8 cellular contexts compared by ENCODE assay signal in genomic region chr3:40317061-40317676, GRCh38. TPM values are rescaled to one million over a fixed set of nuclear protein-coding genes. Genes with fewer than 3 reads are reported as not detected.
DNase-seq lines count a peak whose midpoint lies in the region; ATAC-seq, FAIRE-seq and TF ChIP-seq lines count a peak whose summit lies in the region.

No MANE protein-coding gene starts in this region.

- H3K4me3 ChIP-seq in MG63 (no peak overlapping the region), HepG2 (replicated peaks in 1 of 3; ENCODE audit: insufficient read depth in 1 of 3, low read depth in 2 of 3, low read length in 3 of 3) (no peak overlapping the region), testis (no peak overlapping the region)

- H4K20me1 ChIP-seq in HepG2 (ENCODE audit: insufficient read depth, low read length): no peaks in the 10 kb centered on the region

- no TSS peak for BruUV-seq in HepG2 (replicated peaks; lab: Mats Ljungman, UMichigan)

- no peak overlapping the region for H2AFZ ChIP-seq in HepG2 (ENCODE audit: low read length)

- DNase-seq in Right ventricle myocardium superior: no peak
- DNase-seq in left ventricle myocardium superior: no peak
- peak; percentile 30 for DNase-seq in H4 (ENCODE audit: low spot score)
- DNase-seq in MG63: peak; percentile 7
- DNase-seq in SK-N-DZ (ENCODE audit: low spot score): peak; percentile 56
- peak; percentile 50 for DNase-seq in central memory CD4-positive, alpha-beta T cell
- DNase-seq in HepG2 (ENCODE audit: low spot score): peak; percentile 60
- peak; percentile 68 for DNase-seq in testis

- TF ChIP-seq EP300 in HepG2 (IDR thresholded peaks at IDR 0.05; ENCODE audit: low read depth in 2 of 2, low read length in 2 of 2): no peak
- TF ChIP-seq EP300 in HepG2 (CRISPR knock-in tag; IDR thresholded peaks at IDR 0.05; ENCODE audit: borderline replicate concordance): no peak

- H3K27ac ChIP-seq in HepG2 (ENCODE audit: extremely low read length, insufficient read depth, low read length) (no peak overlapping the region), testis (no peak overlapping the region)

- CTCF ChIA-PET in HepG2 (lab: Yijun Ruan, JAX; ENCODE audit: low intra/inter-chr PET ratio, low total read pairs): interaction anchor here (1.2 to 2.2 kb wide), 3 partner anchors 122 to 138 kb away, joined by 6 to 30 read pairs (median 10); no protein-coding TSS in a partner anchor

- peak; percentile 76 for TF ChIP-seq RAD21 in HepG2 (CRISPR knock-in tag; IDR thresholded peaks at IDR 0.05)

- H3K9ac ChIP-seq in HepG2 (ENCODE audit: insufficient read depth, low read depth, low read length): no peak overlapping the region

- H3K4me1 ChIP-seq in HepG2 (ENCODE audit: insufficient read depth, low read length): peaks cover 24% of the 10 kb centered on the region
- peaks cover 2% of the 10 kb centered on the region for H3K4me1 ChIP-seq in testis

- intact Hi-C loops in Right ventricle myocardium superior (cut with DNase I): loop anchor here (2.0 kb wide), 1 partner anchor 126 kb away; no protein-coding TSS in a partner anchor
- intact Hi-C loops in left ventricle myocardium superior (cut with micrococcal nuclease): loop anchor here (2.0 kb wide), 1 partner anchor 124 kb away; no protein-coding TSS in a partner anchor
- intact Hi-C loops in HepG2 (cut with micrococcal nuclease; ENCODE audit: unreplicated experiment): loop anchor here (1.0 kb wide), 1 partner anchor 125 kb away; no protein-coding TSS in a partner anchor
- intact Hi-C loops in testis (cut with DNase I; ENCODE audit: low total_unique reads): loop anchor here (5.0 to 10.0 kb wide), 2 partner anchors 125 to 138 kb away; partner anchors contain the start of gene RPL14

- no peaks in the 10 kb centered on the region for H3K9me3 ChIP-seq in MG63
- no peaks in the 10 kb centered on the region for H3K9me3 ChIP-seq in HepG2 (ENCODE audit: low read length)
- no peaks in the 10 kb centered on the region for H3K9me3 ChIP-seq in testis

- TF ChIP-seq CTCF in HepG2 (CRISPR knock-in tag; IDR thresholded peaks at IDR 0.05) (peak; percentile 79), testis (IDR thresholded peaks at IDR 0.05) (peak; percentile 77 to 88 (median 79))

- POLR2A ChIA-PET in HepG2 (lab: Yijun Ruan, JAX): no interaction called here

- H3K36me3 ChIP-seq in MG63: peaks cover 9% of the 10 kb centered on the region
- peaks cover 0 to 8% of the 10 kb centered on the region in 2 experiments; a peak in 4 of 5 replicates for H3K36me3 ChIP-seq in HepG2 (replicated peaks in 1 of 2; ENCODE audit: control insufficient read depth in 1 of 2, insufficient read depth in 2 of 2, low read length in 2 of 2)
- H3K36me3 ChIP-seq in testis (ENCODE audit: low read depth, missing control alignments): no peaks in the 10 kb centered on the region

- 3% methylated on average over 5 of the region's 5 CpGs for WGBS in HepG2 (ENCODE audit: low lambda C conversion rate)
- WGBS in testis, 2 donors: 29 to 37% methylated on average over 5 of the region's 5 CpGs

- peak; percentile 77 for FAIRE-seq in HepG2 (lab: Jason Lieb, UNC)

- no peaks in the 10 kb centered on the region for H3K27me3 ChIP-seq in MG63
- H3K27me3 ChIP-seq in HepG2 (ENCODE audit: control insufficient read depth in 1 of 2, insufficient read depth in 2 of 2, low read length in 2 of 2): no peaks in the 10 kb centered on the region
- no peaks in the 10 kb centered on the region for H3K27me3 ChIP-seq in testis

- H3K4me2 ChIP-seq in HepG2 (ENCODE audit: low read depth, low read length): no peak overlapping the region

- no peak for TF ChIP-seq POLR2A in HepG2 (IDR thresholded peaks at IDR 0.05; ENCODE audit: insufficient read depth in 1 of 2, low read depth in 2 of 2, low read length in 2 of 2)
- no peak for TF ChIP-seq POLR2A in testis (IDR thresholded peaks at IDR 0.05)

- in situ Hi-C loops in HepG2 (cut with HindIII; ENCODE audit: extremely low pct_ligation_motif_present, low pct_unique_long_range_greater_than_20kb): loop anchor here (5.0 to 10.0 kb wide), 2 partner anchors 125 to 138 kb away; partner anchors contain the start of gene RPL14

- no peaks in the 10 kb centered on the region for H3K79me2 ChIP-seq in HepG2 (ENCODE audit: insufficient read depth, low read length)

- ATAC-seq in Right ventricle myocardium superior (ENCODE audit: poor library complexity) (peak; percentile 21), left ventricle myocardium superior (no peak), HepG2 (peak; percentile 64)

TF ChIP-seq in HepG2, 621 proteins besides CTCF, POLR2A, EP300 and RAD21 (continues in another document):
- TF ChIP-seq MIXL1 (CRISPR knock-in tag; IDR thresholded peaks at IDR 0.05) (peak; percentile 52; the same call in 1 of the 2 replicates), PITX1 (CRISPR knock-in tag; IDR thresholded peaks at IDR 0.05) (no peak), SRSF9 (IDR thresholded peaks at IDR 0.05; ENCODE audit: borderline replicate concordance, insufficient read depth, low read depth, low read length, poor library complexity, severe bottlenecking) (no peak), HOXA7 (CRISPR knock-in tag; IDR thresholded peaks at IDR 0.05) (no peak), ZNF350 (CRISPR knock-in tag; IDR thresholded peaks at IDR 0.05; ENCODE audit: borderline replicate concordance, low read depth) (no peak), ZNF691 (CRISPR knock-in tag; IDR thresholded peaks at IDR 0.05; ENCODE audit: borderline replicate concordance, low read depth) (no peak), ZNF430 (CRISPR knock-in tag; IDR thresholded peaks at IDR 0.05) (no peak), TCF12 (IDR thresholded peaks at IDR 0.05) (no peak), TCF12 (CRISPR knock-in tag; IDR thresholded peaks at IDR 0.05) (no peak), KDM5B (CRISPR knock-in tag; IDR thresholded peaks at IDR 0.05; ENCODE audit: borderline replicate concordance) (no peak), SMC3 (IDR thresholded peaks at IDR 0.05; ENCODE audit: low read length) (peak; percentile 81), STAG1 (CRISPR knock-in tag; IDR thresholded peaks at IDR 0.05) (peak; percentile 77), NFYC (CRISPR knock-in tag; IDR thresholded peaks at IDR 0.05) (no peak)

RNA-seq across cellular contexts. Expression of gene EIF1B, which starts 7.7 kb away (rescaled TPM):
- total RNA-seq in Right ventricle myocardium superior (339 TPM), left ventricle myocardium superior (329 TPM), HepG2 (2016; rRNA removed; fragmentation: Illumina TruSeq; extraction: Trizol) (12.7 and 26.6 TPM in 2 replicates), testis (10 to 100 TPM; 28.6 to 49.6 TPM)
- 11.4 and 16.2 TPM in 2 replicates for total RNA-seq in H4 (2014; rRNA removed; shearing (Covaris generic))
- total RNA-seq in MG63 (2014; rRNA removed; shearing (Covaris generic); ENCODE audit: low replicate concordance): 11.8 and 16.2 TPM in 2 replicates
- 13.3 and 16.9 TPM in 2 replicates for polyA plus RNA-seq in SK-N-DZ (2014; cell fraction: cytosol; rRNA removed)
- 14.6 and 29.1 TPM in 2 replicates for polyA plus RNA-seq in SK-N-DZ (2014; cell fraction: nucleus; rRNA removed)
- total RNA-seq in HepG2 (2016; cell fraction: cytosol; rRNA removed; fragmentation: Illumina TruSeq; extraction: Trizol; ENCODE audit: low read depth): 6.9 and 7.8 TPM in 2 replicates
- 12.7 and 26.8 TPM in 2 replicates for total RNA-seq in HepG2 (2016; cell fraction: insoluble cytoplasmic fraction; rRNA removed; fragmentation: Illumina TruSeq; extraction: Trizol)
- 12.7 and 13.6 TPM in 2 replicates for total RNA-seq in HepG2 (2016; cell fraction: membrane; rRNA removed; fragmentation: Illumina TruSeq; extraction: Trizol)
- 30.8 and 31.8 TPM in 2 replicates for total RNA-seq in HepG2 (2016; cell fraction: nucleus; rRNA removed; fragmentation: Illumina TruSeq; extraction: Trizol)
- polyA plus RNA-seq in HepG2 (2011; rRNA removed) (28.0 and 29.1 TPM in 2 replicates), testis (ENCODE audit: insufficient read depth, low read depth, low replicate concordance) (165 TPM)
- 14.0 and 18.8 TPM in 2 replicates for polyA plus RNA-seq in HepG2 (2011; cell fraction: cytosol; rRNA removed)
- 23.7 and 28.7 TPM in 2 replicates for polyA plus RNA-seq in HepG2 (2011; cell fraction: nucleus; rRNA removed)
- polyA plus RNA-seq in HepG2 (2012): 87.1 and 99.1 TPM in 2 replicates
- polyA plus RNA-seq in HepG2 (2016; cell fraction: cytosol; fragmentation: Illumina TruSeq; extraction: Trizol; ENCODE audit: low read depth): 28.7 and 30.6 TPM in 2 replicates
- polyA plus RNA-seq in HepG2 (2016; cell fraction: insoluble cytoplasmic fraction; fragmentation: Illumina TruSeq; extraction: Trizol; ENCODE audit: low read depth): 103 and 112 TPM in 2 replicates
- polyA plus RNA-seq in HepG2 (2016; cell fraction: membrane; fragmentation: Illumina TruSeq; extraction: Trizol; ENCODE audit: low read depth): 42.0 and 42.2 TPM in 2 replicates
- 118 and 130 TPM in 2 replicates for polyA plus RNA-seq in HepG2 (2016; cell fraction: nucleus; fragmentation: Illumina TruSeq; extraction: Trizol; ENCODE audit: insufficient read depth, low read depth)
- polyA minus RNA-seq in HepG2 (2011; rRNA and poly(A)+ RNA removed; ENCODE audit: low replicate concordance): 4.3 and 4.4 TPM in 2 replicates
- polyA minus RNA-seq in HepG2 (2011; cell fraction: cytosol; rRNA and poly(A)+ RNA removed): 13.9 and 15.7 TPM in 2 replicates
- polyA minus RNA-seq in HepG2 (2011; cell fraction: nucleus; rRNA and poly(A)+ RNA removed): 29.2 and 30.7 TPM in 2 replicates

Comparison
In these comparisons a context has a peak if more than half of its experiments do, and no peak if none do; other contexts are left out.
1. DNase-seq: peak in H4 (single experiment), MG63 (single experiment), SK-N-DZ (single experiment), central memory CD4-positive, alpha-beta T cell (single experiment), HepG2 (single experiment) and testis (single experiment); none in Right ventricle myocardium superior (single experiment) and left ventricle myocardium superior (single experiment).